In the genomic region with DNA sequence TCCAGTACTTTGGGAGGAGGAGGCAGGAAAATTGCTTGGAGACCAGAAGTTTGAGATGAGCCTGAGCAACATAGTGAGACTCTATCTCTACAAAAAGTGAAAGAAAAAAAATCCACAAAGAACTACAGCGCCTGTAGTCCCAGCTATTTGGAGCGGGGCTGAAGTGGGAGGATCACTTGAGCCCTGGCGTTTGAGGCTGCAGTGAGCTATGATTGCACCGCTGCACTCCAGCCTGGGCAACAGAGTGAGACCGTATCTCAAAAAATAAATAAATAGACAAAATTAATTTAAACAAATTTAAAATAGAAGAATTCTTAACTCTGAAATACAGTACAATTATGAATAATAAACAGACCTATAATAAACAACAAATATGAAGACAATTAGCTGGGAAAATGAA, we compare ENCODE assay signal across 10 cellular contexts. TPM values are rescaled to one million over a fixed set of nuclear protein-coding genes. Genes with fewer than 3 reads are reported as not detected.
DNase-seq lines count a peak whose midpoint lies in the region; ATAC-seq, FAIRE-seq and TF ChIP-seq lines count a peak whose summit lies in the region.
"Had no signal": no experiment of that assay in that cellular context is flagged by ENCODE, and none has a peak within 500 bp of the region (broad histone marks: within the 10 kb centered on the region; RNA-seq: fewer than 3 reads in every experiment).

No MANE protein-coding gene starts in this region.

- FAIRE-seq in urothelium cell line (lab: Jason Lieb, UNC) = no peak

- no peak overlapping the region for H3K27ac ChIP-seq in right atrium auricular region

- DNase-seq in Right ventricle myocardium superior = no peak
- DNase-seq in right atrium auricular region (ENCODE audit: low spot score) = no peak
- peak; percentile 38 to 49 for DNase-seq in cardiac fibroblast (ENCODE audit: low read depth in 2 of 2)
- DNase-seq in left kidney (ENCODE audit: low read depth, low spot score) = peak; percentile 49
- DNase-seq in urothelium cell line (ENCODE audit: low spot score) = peak; percentile 16
- DNase-seq in RKO (ENCODE audit: low spot score) = no peak
- DNase-seq in stimulated activated naive CD4-positive, alpha-beta T cell (lab: John Stamatoyannopoulos, UW) = no peak
- DNase-seq: cortex of kidney, occipital lobe had no signal

- intact Hi-C loops in Right ventricle myocardium superior (cut with DNase I) = loop anchor here (5.0 kb wide), 1 partner anchor 176 kb away; no protein-coding TSS in a partner anchor

- H3K4me3 ChIP-seq in right atrium auricular region (no peak overlapping the region), cardiac fibroblast (replicated peaks in 1 of 2; ENCODE audit: low read depth in 2 of 2, low read length in 2 of 2) (no peak overlapping the region)

- TF ChIP-seq CTCF in right atrium auricular region (IDR thresholded peaks at IDR 0.05) (no peak), cardiac fibroblast (IDR thresholded peaks at IDR 0.05; ENCODE audit: low read depth, low read length) (no peak)

- H3K36me3 ChIP-seq in right atrium auricular region = no peaks in the 10 kb centered on the region

- H3K4me1 ChIP-seq in right atrium auricular region = no peaks in the 10 kb centered on the region

- ATAC-seq in Right ventricle myocardium superior (ENCODE audit: poor library complexity) = peak; percentile 58
- ATAC-seq in GM19463 (IDR thresholded peaks at IDR 0.05; ENCODE audit: unreplicated experiment) = no peak

- no peaks in the 10 kb centered on the region for H3K9me3 ChIP-seq in right atrium auricular region

- no peaks in the 10 kb centered on the region for H3K27me3 ChIP-seq in right atrium auricular region

RNA-seq across cellular contexts. Expression of a gene that starts 40.9 kb away (rescaled TPM):
- total RNA-seq in Right ventricle myocardium superior (0.89 TPM), right atrium auricular region (1 to 10 TPM; 2.2 to 2.6 TPM)

Comparison
In these comparisons a context has a peak if more than half of its experiments do, and no peak if none do; other contexts are left out.
1. DNase-seq: peak in cardiac fibroblast (2 of 2), left kidney (single experiment) and urothelium cell line (single experiment); none in Right ventricle myocardium superior (single experiment), right atrium auricular region (single experiment), RKO (single experiment) and stimulated activated naive CD4-positive, alpha-beta T cell (0 of 6).